8 cellular contexts compared by ENCODE assay signal in genomic region chr15:75578948-75579908, GRCh38. TPM values are rescaled to one million over a fixed set of nuclear protein-coding genes. Genes with fewer than 3 reads are reported as not detected.
DNase-seq lines count a peak whose midpoint lies in the region; ATAC-seq and TF ChIP-seq lines count a peak whose summit lies in the region.

Gene PTPN9 (minus strand): TSS chr15:75579315. CDS start chr15:75578776, 539 bp downstream.

- peak within 1 kb of the TSS; percentile 94 for H3K27ac Mint-ChIP-seq in activated CD8-positive, alpha-beta T cell treated with anti-CD3 and anti-CD28 coated beads, Interleukin-2, amount 10 ng/mL, durations not matched to agents 7 days and 5 days

- no peaks in the 10 kb centered on the region for H3K9me3 Mint-ChIP-seq in activated CD8-positive, alpha-beta T cell treated with anti-CD3 and anti-CD28 coated beads, Interleukin-2, amount 10 ng/mL, durations not matched to agents 7 days and 5 days (ENCODE audit: insufficient read depth)

- H3K36me3 Mint-ChIP-seq in activated CD8-positive, alpha-beta T cell treated with anti-CD3 and anti-CD28 coated beads, Interleukin-2, amount 10 ng/mL, durations not matched to agents 7 days and 5 days (ENCODE audit: low read depth), result peaks cover 15% of the 10 kb centered on the region

- H3K27ac ChIP-seq in lower lobe of right lung, result peak within 1 kb of the TSS; percentile 93

- CTCF ChIA-PET in activated CD8-positive, alpha-beta T cell treated with anti-CD3 and anti-CD28 coated beads, Interleukin-2, amount 10 ng/mL, durations not matched to agents 7 days and 5 days (lab: Charles Lee), result interaction anchor here (0.7 to 2.7 kb wide), 15 partner anchors 11 to 211 kb away, joined by 3 to 30 read pairs (median 7); partner anchors contain the start of genes IMP3, MAN2C1 and SNUPN

- peaks cover 22% of the 10 kb centered on the region for H3K4me1 ChIP-seq in lower lobe of right lung

- TF ChIP-seq CTCF in lower lobe of right lung (IDR thresholded peaks at IDR 0.05), result peak; percentile 58

- no peaks in the 10 kb centered on the region for H3K27me3 Mint-ChIP-seq in activated CD8-positive, alpha-beta T cell treated with anti-CD3 and anti-CD28 coated beads, Interleukin-2, amount 10 ng/mL, durations not matched to agents 7 days and 5 days (ENCODE audit: low read depth)

- H3K9me3 ChIP-seq in lower lobe of right lung, result no peaks in the 10 kb centered on the region

- DNase-seq in NCI-H2196 (lab: John Stamatoyannopoulos, UW; ENCODE audit: unreplicated experiment) (peak; percentile 58), NCI-H2196 treated with DMSO at 0.1 percent for 48 hours (lab: John Stamatoyannopoulos, UW; ENCODE audit: unreplicated experiment) (no peak), NCI-H82 treated with DMSO at 0.1 percent for 48 hours (lab: John Stamatoyannopoulos, UW; ENCODE audit: unreplicated experiment) (peak; percentile 41), lower lobe of right lung (peak; percentile 85)
- peak; percentile 84 for DNase-seq in activated CD8-positive, alpha-beta T cell treated with anti-CD3 and anti-CD28 coated beads, Interleukin-2, amount 10 ng/mL, durations not matched to agents 7 days and 5 days
- DNase-seq in effector CD4-positive, alpha-beta T cell, result peak; percentile 57
- peak; percentile 61 to 65 for DNase-seq in stimulated activated CD4-positive, alpha-beta T cell treated with anti-CD3 and anti-CD28 coated beads, Interleukin-4, amount 100 ng/mL, for 48 hours (ENCODE audit: low read depth in 2 of 2)

- peak within 1 kb of the TSS; percentile 92 for H3K4me3 Mint-ChIP-seq in activated CD8-positive, alpha-beta T cell treated with anti-CD3 and anti-CD28 coated beads, Interleukin-2, amount 10 ng/mL, durations not matched to agents 7 days and 5 days

- H3K36me3 ChIP-seq in lower lobe of right lung, result no peaks in the 10 kb centered on the region

- ATAC-seq in HG03280 (IDR thresholded peaks at IDR 0.05; ENCODE audit: unreplicated experiment) (peak; percentile 56), lower lobe of right lung (peak; percentile 91 to 92)
- ATAC-seq in activated CD8-positive, alpha-beta T cell treated with anti-CD3 and anti-CD28 coated beads, Interleukin-2, amount 10 ng/mL, durations not matched to agents 7 days and 5 days, result peak; percentile 83

- peaks cover 18% of the 10 kb centered on the region for H3K4me1 Mint-ChIP-seq in activated CD8-positive, alpha-beta T cell treated with anti-CD3 and anti-CD28 coated beads, Interleukin-2, amount 10 ng/mL, durations not matched to agents 7 days and 5 days (ENCODE audit: low read depth)

- H3K27me3 ChIP-seq in lower lobe of right lung (ENCODE audit: low read depth), result no peaks in the 10 kb centered on the region

- POLR2A ChIA-PET in activated CD8-positive, alpha-beta T cell treated with anti-CD3 and anti-CD28 coated beads, Interleukin-2, amount 10 ng/mL, durations not matched to agents 7 days and 5 days (lab: Charles Lee), result interaction anchor here (0.7 to 2.7 kb wide), 12 partner anchors 10 to 623 kb away, joined by 3 to 30 read pairs (median 5); partner anchors contain the start of genes IMP3, RPP25, SIN3A and SNUPN

- peak within 1 kb of the TSS; percentile 96 for H3K4me3 ChIP-seq in lower lobe of right lung

- intact Hi-C loops in lower lobe of right lung (cut with DNase I), result no loop called here

RNA-seq across cellular contexts. Expression of gene PTPN9, which starts in this region (rescaled TPM):
- 10 to 100 TPM; 46.3 to 48.7 TPM for total RNA-seq in activated CD8-positive, alpha-beta T cell treated with anti-CD3 and anti-CD28 coated beads, Interleukin-2, amount 10 ng/mL, durations not matched to agents 7 days and 5 days
- total RNA-seq in lower lobe of right lung, result 31.4 TPM
